27 cellular contexts compared by ENCODE assay signal in the genomic region with DNA sequence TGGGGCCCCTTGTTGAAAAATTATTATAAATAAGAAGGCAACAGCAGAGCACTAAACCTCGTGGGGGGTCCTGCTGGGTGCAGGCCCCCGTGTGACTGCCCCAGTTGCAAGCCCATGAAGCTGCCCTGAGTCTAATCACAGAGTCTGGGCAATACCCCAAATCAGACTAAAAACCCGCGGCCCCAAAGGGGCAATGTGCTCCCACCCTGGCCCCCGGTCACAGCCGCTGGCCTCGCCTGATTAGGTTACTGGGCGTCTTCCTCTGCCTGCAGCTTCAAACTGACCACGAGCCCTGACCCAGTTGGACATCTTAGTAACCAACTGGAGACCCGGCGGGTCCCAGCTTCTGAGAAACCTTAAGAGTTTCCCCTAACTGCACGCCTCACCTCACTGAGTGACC. TPM values are rescaled to one million over a fixed set of nuclear protein-coding genes. Genes with fewer than 3 reads are reported as not detected.
DNase-seq lines count a peak whose midpoint lies in the region; ATAC-seq, FAIRE-seq and TF ChIP-seq lines count a peak whose summit lies in the region.
"Had no signal": no experiment of that assay in that cellular context is flagged by ENCODE, and none has a peak within 500 bp of the region (broad histone marks: within the 10 kb centered on the region; RNA-seq: fewer than 3 reads in every experiment).

No MANE protein-coding gene starts in this region.

- FAIRE-seq in GM12892 (lab: Jason Lieb, UNC): peak; percentile 61
- FAIRE-seq: astrocyte had no signal

- no peaks in the 10 kb centered on the region for H3K27me3 Mint-ChIP-seq in activated CD8-positive, alpha-beta T cell treated with anti-CD3 and anti-CD28 coated beads for 36 hours
- H3K27me3 Mint-ChIP-seq in activated CD8-positive, alpha-beta T cell treated with anti-CD3 and anti-CD28 coated beads, Interleukin-2, amount 10 ng/mL, durations not matched to agents 7 days and 5 days (ENCODE audit: low read depth): no peaks in the 10 kb centered on the region

- DNase-seq in activated CD8-positive, alpha-beta T cell treated with anti-CD3 and anti-CD28 coated beads for 36 hours: no peak
- no peak for DNase-seq in activated CD8-positive, alpha-beta T cell treated with anti-CD3 and anti-CD28 coated beads, Interleukin-2, amount 10 ng/mL, durations not matched to agents 7 days and 5 days
- DNase-seq in GM12892 (ENCODE audit: insufficient read length) (no peak), coronary artery (ENCODE audit: low spot score) (no peak), AG08396 (ENCODE audit: low spot score) (no peak)
- DNase-seq in stimulated activated CD8-positive, alpha-beta memory T cell treated with anti-CD3 and anti-CD28 coated beads, Interleukin-4, amount 100 ng/mL, for 48 hours: peak; percentile 22
- no peak for DNase-seq in activated naive CD4-positive, alpha-beta T cell treated with anti-CD3 and anti-CD28 coated beads, Interleukin-2, amount 50 U/mL, for 16 hours
- no peak for DNase-seq in activated effector memory CD4-positive, alpha-beta T cell treated with anti-CD3 and anti-CD28 coated beads, Interleukin-2, amount 50 U/mL, for 16 hours
- DNase-seq: activated CD4-positive, alpha-beta T cell treated with anti-CD3 and anti-CD28 coated beads for 48 hours; activated CD8-positive, alpha-beta memory T cell treated with anti-CD3 and anti-CD28 coated beads, Interleukin-2, amount 50 U/mL, for 4 hours; activated naive CD4-positive, alpha-beta T cell treated with anti-CD3 and anti-CD28 coated beads, Interleukin-2, amount 10 ng/mL, durations not matched to agents 7 days and 5 days; BE2C; foreskin fibroblast; NCI-H1092; NCI-H2029 treated with DMSO at 0.1 percent for 48 hours; NCI-H446; SIG-M5; stimulated activated CD4-positive, alpha-beta T cell treated with anti-CD3 and anti-CD28 coated beads, Interleukin-2, amount 100 ng/mL, for 24 hours; stimulated activated naive CD4-positive, alpha-beta T cell treated with Interleukin-2 at 50 U/mL for 16 hours; trophoblast cell had no signal

- H3K4me3 ChIP-seq in coronary artery: no peak overlapping the region

- H3K27ac Mint-ChIP-seq in activated CD8-positive, alpha-beta T cell treated with anti-CD3 and anti-CD28 coated beads for 36 hours: no peak overlapping the region
- H3K27ac Mint-ChIP-seq in activated CD8-positive, alpha-beta T cell treated with anti-CD3 and anti-CD28 coated beads, Interleukin-2, amount 10 ng/mL, durations not matched to agents 7 days and 5 days: no peak overlapping the region
- H3K27ac Mint-ChIP-seq: nephron, progenitor cell of endocrine pancreas had no signal

- CTCF ChIA-PET in activated CD8-positive, alpha-beta T cell treated with anti-CD3 and anti-CD28 coated beads for 36 hours (lab: Charles Lee): interaction anchor here (1.4 kb wide), 1 partner anchor 10 kb away, joined by 5 read pairs; no protein-coding TSS in a partner anchor
- CTCF ChIA-PET in activated CD8-positive, alpha-beta T cell treated with anti-CD3 and anti-CD28 coated beads, Interleukin-2, amount 10 ng/mL, durations not matched to agents 7 days and 5 days (lab: Charles Lee): interaction anchor here (0.8 kb wide), 1 partner anchor 15 kb away, joined by 3 read pairs; no protein-coding TSS in a partner anchor

- intact Hi-C loops in activated CD8-positive, alpha-beta T cell treated with anti-CD3 and anti-CD28 coated beads for 36 hours (cut with micrococcal nuclease): no loop called here

- ATAC-seq in activated CD8-positive, alpha-beta T cell treated with anti-CD3 and anti-CD28 coated beads for 36 hours: no peak
- no peak for ATAC-seq in activated CD8-positive, alpha-beta T cell treated with anti-CD3 and anti-CD28 coated beads, Interleukin-2, amount 10 ng/mL, durations not matched to agents 7 days and 5 days

- TF ChIP-seq POLR2A in GM12892 (IDR thresholded peaks at IDR 0.05; ENCODE audit: low read depth, low read length): no peak

- H3K4me1 Mint-ChIP-seq in activated CD8-positive, alpha-beta T cell treated with anti-CD3 and anti-CD28 coated beads for 36 hours (ENCODE audit: low read depth): peaks cover 66% of the 10 kb centered on the region
- H3K4me1 Mint-ChIP-seq in activated CD8-positive, alpha-beta T cell treated with anti-CD3 and anti-CD28 coated beads, Interleukin-2, amount 10 ng/mL, durations not matched to agents 7 days and 5 days (ENCODE audit: low read depth): peaks cover 40% of the 10 kb centered on the region

- no peaks in the 10 kb centered on the region for H3K36me3 Mint-ChIP-seq in activated CD8-positive, alpha-beta T cell treated with anti-CD3 and anti-CD28 coated beads for 36 hours (ENCODE audit: low read depth)
- no peaks in the 10 kb centered on the region for H3K36me3 Mint-ChIP-seq in activated CD8-positive, alpha-beta T cell treated with anti-CD3 and anti-CD28 coated beads, Interleukin-2, amount 10 ng/mL, durations not matched to agents 7 days and 5 days (ENCODE audit: low read depth)

- POLR2A ChIA-PET in activated CD8-positive, alpha-beta T cell treated with anti-CD3 and anti-CD28 coated beads for 36 hours (lab: Charles Lee): interaction anchor here (0.6 to 3.8 kb wide), 3 partner anchors 8 to 15 kb away, joined by 3 to 24 read pairs (median 3); no protein-coding TSS in a partner anchor
- POLR2A ChIA-PET in activated CD8-positive, alpha-beta T cell treated with anti-CD3 and anti-CD28 coated beads, Interleukin-2, amount 10 ng/mL, durations not matched to agents 7 days and 5 days (lab: Charles Lee): interaction anchor here (1.6 kb wide), 1 partner anchor 15 kb away, joined by 7 read pairs; no protein-coding TSS in a partner anchor

- no peaks in the 10 kb centered on the region for H3K9me3 Mint-ChIP-seq in activated CD8-positive, alpha-beta T cell treated with anti-CD3 and anti-CD28 coated beads for 36 hours
- H3K9me3 Mint-ChIP-seq in activated CD8-positive, alpha-beta T cell treated with anti-CD3 and anti-CD28 coated beads, Interleukin-2, amount 10 ng/mL, durations not matched to agents 7 days and 5 days (ENCODE audit: insufficient read depth): no peaks in the 10 kb centered on the region
- H3K9me3 Mint-ChIP-seq: activated naive CD4-positive, alpha-beta T cell treated with anti-CD3 and anti-CD28 coated beads, Interleukin-2, amount 10 ng/mL, durations not matched to agents 7 days and 5 days; nephron had no signal

- H3K4me3 Mint-ChIP-seq in activated CD8-positive, alpha-beta T cell treated with anti-CD3 and anti-CD28 coated beads for 36 hours: peak overlapping the region; percentile 2
- no peak overlapping the region for H3K4me3 Mint-ChIP-seq in activated CD8-positive, alpha-beta T cell treated with anti-CD3 and anti-CD28 coated beads, Interleukin-2, amount 10 ng/mL, durations not matched to agents 7 days and 5 days
- H3K4me3 Mint-ChIP-seq: activated naive CD4-positive, alpha-beta T cell treated with anti-CD3 and anti-CD28 coated beads, Interleukin-2, amount 10 ng/mL, durations not matched to agents 7 days and 5 days; nephron had no signal

- TF ChIP-seq CTCF in activated CD8-positive, alpha-beta T cell treated with anti-CD3 and anti-CD28 coated beads for 36 hours (IDR thresholded peaks at IDR 0.05): no peak
- no peak for TF ChIP-seq CTCF in coronary artery (IDR thresholded peaks at IDR 0.05)

- H3K27ac ChIP-seq in coronary artery: peak overlapping the region; percentile 57 to 95

RNA-seq across cellular contexts. Expression of gene CXCR5, which starts 1.6 kb away (rescaled TPM):
- total RNA-seq in activated CD8-positive, alpha-beta T cell treated with anti-CD3 and anti-CD28 coated beads for 36 hours: under 1 TPM; 0.60 to 0.92 TPM
- total RNA-seq in activated CD8-positive, alpha-beta T cell treated with anti-CD3 and anti-CD28 coated beads, Interleukin-2, amount 10 ng/mL, durations not matched to agents 7 days and 5 days: under 1 TPM; 0.08 to 0.18 TPM
- 2.1 TPM for polyA plus RNA-seq in GM12892 (2012; ENCODE audit: missing spikeins)
- total RNA-seq: A172, epithelial cell of proximal tubule, mesenteric fat pad, progenitor cell of endocrine pancreas, skeletal muscle tissue had no signal

RNA-seq across cellular contexts. Expression of gene BCL9L, which starts 40.4 kb away (rescaled TPM):
- total RNA-seq in activated CD8-positive, alpha-beta T cell treated with anti-CD3 and anti-CD28 coated beads for 36 hours: 10 to 100 TPM; 35.9 to 38.8 TPM
- 10 to 100 TPM; 70.0 to 70.6 TPM for total RNA-seq in activated CD8-positive, alpha-beta T cell treated with anti-CD3 and anti-CD28 coated beads, Interleukin-2, amount 10 ng/mL, durations not matched to agents 7 days and 5 days
- polyA plus RNA-seq in GM12892 (2012; ENCODE audit: missing spikeins): 3.1 TPM
